ENCODE assay signal across 11 cellular contexts in genomic region chr14:23361320-23361719, GRCh38. TPM values are rescaled to one million over a fixed set of nuclear protein-coding genes. Genes with fewer than 3 reads are reported as not detected.
DNase-seq lines count a peak whose midpoint lies in the region; ATAC-seq and TF ChIP-seq lines count a peak whose summit lies in the region.
"Had no signal": no experiment of that assay in that cellular context is flagged by ENCODE, and none has a peak within 500 bp of the region (broad histone marks: within the 10 kb centered on the region; RNA-seq: fewer than 3 reads in every experiment).

No MANE protein-coding gene starts in this region.

- H3K36me3 ChIP-seq in mucosa of descending colon (ENCODE audit: low read depth) = no peaks in the 10 kb centered on the region

- peak; percentile 71 for ATAC-seq in stimulated activated effector memory CD8-positive, alpha-beta T cell treated with anti-CD3 and anti-CD28 coated beads, Interleukin-12 subunit alpha, Interleukin-12 subunit beta, amount 100 ng/mL, for 72 hours
- ATAC-seq in HG03354 (IDR thresholded peaks at IDR 0.05; ENCODE audit: poor library complexity, severe bottlenecking, unreplicated experiment) (no peak), mucosa of descending colon (no peak)

- peaks cover 24% of the 10 kb centered on the region for H3K27me3 Mint-ChIP-seq in activated CD4-positive, alpha-beta T cell treated with anti-CD3 and anti-CD28 coated beads, Interleukin-2, amount 10 ng/mL, durations not matched to agents 24 days and 14 days
- H3K27me3 Mint-ChIP-seq in glutamatergic neuron (ENCODE audit: unreplicated experiment) = peaks cover 14% of the 10 kb centered on the region

- H3K4me3 Mint-ChIP-seq in activated CD4-positive, alpha-beta T cell treated with anti-CD3 and anti-CD28 coated beads, Interleukin-2, amount 10 ng/mL, durations not matched to agents 24 days and 14 days = no peak overlapping the region
- peak overlapping the region; percentile 60 for H3K4me3 Mint-ChIP-seq in glutamatergic neuron (ENCODE audit: unreplicated experiment)
- H3K4me3 Mint-ChIP-seq in stimulated activated effector memory CD8-positive, alpha-beta T cell treated with anti-CD3 and anti-CD28 coated beads, Interleukin-12 subunit alpha, Interleukin-12 subunit beta, amount 100 ng/mL, for 72 hours = no peak overlapping the region

- H3K9me3 ChIP-seq in mucosa of descending colon = no peaks in the 10 kb centered on the region

- H3K36me3 Mint-ChIP-seq in activated CD4-positive, alpha-beta T cell treated with anti-CD3 and anti-CD28 coated beads, Interleukin-2, amount 10 ng/mL, durations not matched to agents 24 days and 14 days (ENCODE audit: low read depth) = no peaks in the 10 kb centered on the region
- peaks cover 6% of the 10 kb centered on the region for H3K36me3 Mint-ChIP-seq in glutamatergic neuron (ENCODE audit: unreplicated experiment)
- H3K36me3 Mint-ChIP-seq in stimulated activated effector memory CD8-positive, alpha-beta T cell treated with anti-CD3 and anti-CD28 coated beads, Interleukin-12 subunit alpha, Interleukin-12 subunit beta, amount 100 ng/mL, for 72 hours = no peaks in the 10 kb centered on the region

- H3K9me3 Mint-ChIP-seq in activated CD4-positive, alpha-beta T cell treated with anti-CD3 and anti-CD28 coated beads, Interleukin-2, amount 10 ng/mL, durations not matched to agents 24 days and 14 days = no peaks in the 10 kb centered on the region
- H3K9me3 Mint-ChIP-seq in glutamatergic neuron (ENCODE audit: unreplicated experiment) = peaks cover 13% of the 10 kb centered on the region
- no peaks in the 10 kb centered on the region for H3K9me3 Mint-ChIP-seq in stimulated activated effector memory CD8-positive, alpha-beta T cell treated with anti-CD3 and anti-CD28 coated beads, Interleukin-12 subunit alpha, Interleukin-12 subunit beta, amount 100 ng/mL, for 72 hours

- in situ Hi-C loops in astrocyte of the spinal cord (cut with HindIII; ENCODE audit: low sequenced_read_pairs) (no loop called here), GM13976 (cut with MboI; ENCODE audit: low sequenced_read_pairs, unreplicated experiment) (no loop called here)

- H3K4me1 Mint-ChIP-seq in activated CD4-positive, alpha-beta T cell treated with anti-CD3 and anti-CD28 coated beads, Interleukin-2, amount 10 ng/mL, durations not matched to agents 24 days and 14 days = no peaks in the 10 kb centered on the region
- peaks cover 15% of the 10 kb centered on the region for H3K4me1 Mint-ChIP-seq in glutamatergic neuron (ENCODE audit: low read depth, unreplicated experiment)
- H3K4me1 Mint-ChIP-seq in stimulated activated effector memory CD8-positive, alpha-beta T cell treated with anti-CD3 and anti-CD28 coated beads, Interleukin-12 subunit alpha, Interleukin-12 subunit beta, amount 100 ng/mL, for 72 hours = peaks cover 4% of the 10 kb centered on the region

- no peak for DNase-seq in activated CD4-positive, alpha-beta T cell treated with anti-CD3 and anti-CD28 coated beads, Interleukin-2, amount 10 ng/mL, durations not matched to agents 24 days and 14 days
- no peak for DNase-seq in activated CD4-positive, alpha-beta T cell treated with anti-CD3 and anti-CD28 coated beads for 4 hours
- DNase-seq in astrocyte of the spinal cord (ENCODE audit: low read depth, low spot score) (peak; percentile 54), glutamatergic neuron (no peak), GM13976 (ENCODE audit: low spot score) (no peak), mucosa of descending colon (no peak)
- DNase-seq in stimulated activated effector memory CD8-positive, alpha-beta T cell treated with anti-CD3 and anti-CD28 coated beads, Interleukin-12 subunit alpha, Interleukin-12 subunit beta, amount 100 ng/mL, for 72 hours (ENCODE audit: low spot score in 2 of 2) = no peak
- DNase-seq: ACHN; activated naive CD4-positive, alpha-beta T cell had no signal

- intact Hi-C loops in activated CD4-positive, alpha-beta T cell treated with anti-CD3 and anti-CD28 coated beads, Interleukin-2, amount 10 ng/mL, durations not matched to agents 24 days and 14 days (cut with micrococcal nuclease) = no loop called here
- intact Hi-C loops in mucosa of descending colon (cut with DNase I, micrococcal nuclease) = no loop called here

- TF ChIP-seq CTCF in astrocyte of the spinal cord (IDR thresholded peaks at IDR 0.05; ENCODE audit: low read depth, low read length) (no peak), glutamatergic neuron (IDR thresholded peaks at IDR 0.05; ENCODE audit: partially characterized antibody, unreplicated experiment) (no peak), GM13976 (IDR thresholded peaks at IDR 0.05; ENCODE audit: borderline replicate concordance, control extremely low read depth, extremely low read depth, insufficient read depth, missing control alignments) (no peak), mucosa of descending colon (IDR thresholded peaks at IDR 0.05) (no peak)

- no peaks in the 10 kb centered on the region for H3K4me1 ChIP-seq in mucosa of descending colon (ENCODE audit: low read depth)

- no peak overlapping the region for H3K4me3 ChIP-seq in astrocyte of the spinal cord (ENCODE audit: low read depth, low read length)
- H3K4me3 ChIP-seq in mucosa of descending colon = no peak overlapping the region

- H3K27ac Mint-ChIP-seq in activated CD4-positive, alpha-beta T cell treated with anti-CD3 and anti-CD28 coated beads, Interleukin-2, amount 10 ng/mL, durations not matched to agents 24 days and 14 days = peak overlapping the region; percentile 44
- H3K27ac Mint-ChIP-seq in glutamatergic neuron (ENCODE audit: unreplicated experiment) = peak overlapping the region; percentile 49
- H3K27ac Mint-ChIP-seq in stimulated activated effector memory CD8-positive, alpha-beta T cell treated with anti-CD3 and anti-CD28 coated beads, Interleukin-12 subunit alpha, Interleukin-12 subunit beta, amount 100 ng/mL, for 72 hours = peak overlapping the region; percentile 4

RNA-seq across cellular contexts. Expression of gene EFS, which starts 3.7 kb away (rescaled TPM):
- not detected in 2 replicates for total RNA-seq in activated CD4-positive, alpha-beta T cell treated with anti-CD3 and anti-CD28 coated beads, Interleukin-2, amount 10 ng/mL, durations not matched to agents 24 days and 14 days
- total RNA-seq in glutamatergic neuron (ENCODE audit: unreplicated experiment) (90.4 TPM), mucosa of descending colon (10 to 100 TPM in 1 of 3 donors, 1 to 10 TPM in 1, under 1 TPM in 1; 0.98 to 16.6 (median 3.3) TPM)

RNA-seq across cellular contexts. Expression of gene SLC22A17, which starts 8.6 kb away (rescaled TPM):
- total RNA-seq in activated CD4-positive, alpha-beta T cell treated with anti-CD3 and anti-CD28 coated beads, Interleukin-2, amount 10 ng/mL, durations not matched to agents 24 days and 14 days = 2.0 and 2.3 TPM in 2 replicates
- total RNA-seq in glutamatergic neuron (ENCODE audit: unreplicated experiment) (70.6 TPM), mucosa of descending colon (10 to 100 TPM in 1 of 3 donors, 1 to 10 TPM in 2; 2.3 to 35.5 (median 5.4) TPM)

RNA-seq across cellular contexts. Expression of gene IL25, which starts 11.3 kb away (rescaled TPM):
- not detected in 2 replicates for total RNA-seq in activated CD4-positive, alpha-beta T cell treated with anti-CD3 and anti-CD28 coated beads, Interleukin-2, amount 10 ng/mL, durations not matched to agents 24 days and 14 days
- total RNA-seq in glutamatergic neuron (ENCODE audit: unreplicated experiment) (not detected), mucosa of descending colon (not detected)
- total RNA-seq: kidney epithelial cell had no signal

RNA-seq across cellular contexts. Expression of gene CMTM5, which starts 15.5 kb away (rescaled TPM):
- total RNA-seq in activated CD4-positive, alpha-beta T cell treated with anti-CD3 and anti-CD28 coated beads, Interleukin-2, amount 10 ng/mL, durations not matched to agents 24 days and 14 days = not detected in 2 replicates
- total RNA-seq in glutamatergic neuron (ENCODE audit: unreplicated experiment) (not detected), mucosa of descending colon (1 to 10 TPM in 1 of 3 donors, under 1 TPM in 2; 0.58 to 3.5 (median 0.58) TPM)
- total RNA-seq: kidney epithelial cell had no signal

RNA-seq across cellular contexts. Expression of gene PABPN1, which starts 40.1 kb away (rescaled TPM):
- 277 and 278 TPM in 2 replicates for total RNA-seq in activated CD4-positive, alpha-beta T cell treated with anti-CD3 and anti-CD28 coated beads, Interleukin-2, amount 10 ng/mL, durations not matched to agents 24 days and 14 days
- 355 TPM for total RNA-seq in glutamatergic neuron (ENCODE audit: unreplicated experiment)
- 100 to 1,000 TPM; 157 to 185 (median 157) TPM for total RNA-seq in mucosa of descending colon
